21 cellular contexts compared by ENCODE assay signal in genomic region chr6:157406666-157407065, GRCh38.
"Had no signal": no experiment of that assay in that cellular context is flagged by ENCODE, and none has a peak within 500 bp of the region (broad histone marks: within the 10 kb centered on the region; RNA-seq: fewer than 3 reads in every experiment).

No MANE protein-coding gene starts in this region.

- H3K9me3 ChIP-seq: colonic mucosa, gastroesophageal sphincter, mucosa of descending colon, right atrium auricular region, suprapubic skin had no signal

- H3K27ac ChIP-seq: colonic mucosa, gastroesophageal sphincter, right atrium auricular region, skin epidermis, suprapubic skin, VCaP had no signal

- H3K4me1 ChIP-seq: colonic mucosa, gastroesophageal sphincter, suprapubic skin had no signal

- H3K4me3 Mint-ChIP-seq: activated CD4-positive, alpha-beta memory T cell treated with anti-CD3 and anti-CD28 coated beads for 36 hours; activated T-cell treated with anti-CD3 and anti-CD28 coated beads, Interleukin-2, amount 50 U/mL, for 4 hours; naive thymus-derived CD4-positive, alpha-beta T cell; type B pancreatic cell had no signal

- ATAC-seq: activated T-cell treated with anti-CD3 and anti-CD28 coated beads, Interleukin-2, amount 50 U/mL, for 4 hours; gastroesophageal sphincter; mucosa of descending colon; naive thymus-derived CD4-positive, alpha-beta T cell had no signal

- H3K36me3 ChIP-seq: colonic mucosa, gastroesophageal sphincter, right atrium auricular region, suprapubic skin had no signal

- H3K4me3 ChIP-seq: colonic mucosa, gastroesophageal sphincter, lung, mucosa of descending colon, right atrium auricular region, skin epidermis, suprapubic skin had no signal

- FAIRE-seq: endometrium, islet of Langerhans had no signal

- H3K27ac Mint-ChIP-seq: activated CD4-positive, alpha-beta memory T cell treated with anti-CD3 and anti-CD28 coated beads for 36 hours; progenitor cell of endocrine pancreas; type B pancreatic cell had no signal

- H3K27me3 ChIP-seq: colonic mucosa, gastroesophageal sphincter, right atrium auricular region, suprapubic skin had no signal

- H3K9me3 Mint-ChIP-seq: activated CD4-positive, alpha-beta memory T cell treated with anti-CD3 and anti-CD28 coated beads for 36 hours; activated T-cell treated with anti-CD3 and anti-CD28 coated beads, Interleukin-2, amount 50 U/mL, for 4 hours; type B pancreatic cell had no signal

- DNase-seq: activated CD4-positive, alpha-beta memory T cell treated with anti-CD3 and anti-CD28 coated beads for 36 hours; activated effector memory CD4-positive, alpha-beta T cell treated with Interleukin-2 at 50 U/mL for 16 hours; activated naive CD4-positive, alpha-beta T cell treated with anti-CD3 and anti-CD28 coated beads, Interleukin-2, amount 50 U/mL, for 16 hours; activated T-cell treated with anti-CD3 and anti-CD28 coated beads, Interleukin-2, amount 50 U/mL, for 4 hours; colonic mucosa; mucosa of descending colon; naive thymus-derived CD4-positive, alpha-beta T cell; occipital lobe; stimulated activated CD4-positive, alpha-beta T cell treated with anti-CD3 and anti-CD28 coated beads, Interleukin-4, amount 100 ng/mL, for 24 hours; stimulated activated naive CD4-positive, alpha-beta T cell treated with Interleukin-2 at 50 U/mL for 16 hours; T-helper 1 cell had no signal

- H3K27me3 Mint-ChIP-seq: activated CD4-positive, alpha-beta memory T cell treated with anti-CD3 and anti-CD28 coated beads for 36 hours; progenitor cell of endocrine pancreas; type B pancreatic cell had no signal

- H3K36me3 Mint-ChIP-seq: activated CD4-positive, alpha-beta memory T cell treated with anti-CD3 and anti-CD28 coated beads for 36 hours; type B pancreatic cell had no signal
